Comparison of ENCODE assay signal across 2 cellular contexts in genomic region chr16:86355951-86356350, GRCh38.
A peak's percentile ranks its signal among the peaks of the same experiment; 100 is the strongest.
TF ChIP-seq lines count a peak whose summit lies in the region.

No MANE protein-coding gene starts in this region.

TF ChIP-seq in HEK293, 187 proteins besides CTCF, POLR2A, EP300 and RAD21:
- peak; percentile 94 for TF ChIP-seq ZNF449 (tag by site-specific recombination; IDR thresholded peaks at IDR 0.05)
- TF ChIP-seq KLF9 (tag by site-specific recombination; IDR thresholded peaks at IDR 0.05; ENCODE audit: low read depth), result no peak
- TF ChIP-seq TRIM28 (IDR thresholded peaks at IDR 0.05; ENCODE audit: borderline replicate concordance, low read length), result peak; percentile 95; the same call in 1 of the 2 replicates
- peak; percentile 96 for TF ChIP-seq SETDB1 (IDR thresholded peaks at IDR 0.05; ENCODE audit: insufficient read length, low read length)

TF ChIP-seq in H1, 55 proteins besides CTCF, POLR2A, EP300 and RAD21 (continued from another document):
- TF ChIP-seq CEBPB (IDR thresholded peaks at IDR 0.05; ENCODE audit: low read depth, low read length), result no peak
